Comparison of ENCODE assay signal across 20 cellular contexts in genomic region chr5:170247363-170247762, GRCh38. TPM values are rescaled to one million over a fixed set of nuclear protein-coding genes. Genes with fewer than 3 reads are reported as not detected.
DNase-seq lines count a peak whose midpoint lies in the region; ATAC-seq and TF ChIP-seq lines count a peak whose summit lies in the region.
"Had no signal": no experiment of that assay in that cellular context is flagged by ENCODE, and none has a peak within 500 bp of the region (broad histone marks: within the 10 kb centered on the region; RNA-seq: fewer than 3 reads in every experiment).

No MANE protein-coding gene starts in this region.

- H3K27ac ChIP-seq in gastroesophageal sphincter (no peak overlapping the region), coronary artery (no peak overlapping the region)
- H3K27ac ChIP-seq: C4-2B, PC-9 had no signal

- H3K4me3 ChIP-seq in gastroesophageal sphincter: no peak overlapping the region
- no peak overlapping the region for H3K4me3 ChIP-seq in coronary artery
- H3K4me3 ChIP-seq: GM12878, PC-9 had no signal

- 48% methylated on average over 2 of the region's 2 CpGs; no CpG with 5 or more reads in 1 of the 2 donors for WGBS in gastroesophageal sphincter (ENCODE audit: low coverage in 1 of 2), 2 donors

- peaks cover 38% of the 10 kb centered on the region for H3K4me1 Mint-ChIP-seq in activated T-cell treated with anti-CD3 and anti-CD28 coated beads, Interleukin-2, amount 50 U/mL, for 24 hours (ENCODE audit: low read depth)
- peaks cover 20% of the 10 kb centered on the region in 2 donors for H3K4me1 Mint-ChIP-seq in natural killer cell
- H3K4me1 Mint-ChIP-seq in natural killer cell treated with Interleukin-12 subunit alpha and Interleukin-12 subunit beta and Interleukin-15 and Interleukin-18, amount 100 ng/mL, for 72 hours (ENCODE audit: low read depth in 2 of 2): peaks cover 15 to 23% of the 10 kb centered on the region in 2 donors

- H3K27me3 ChIP-seq in gastroesophageal sphincter: no peaks in the 10 kb centered on the region

- peaks cover 4 to 18% (median 8%) of the 10 kb centered on the region in 3 donors for H3K4me1 ChIP-seq in gastroesophageal sphincter

- no peak for ATAC-seq in natural killer cell
- ATAC-seq in natural killer cell treated with Interleukin-12 subunit alpha and Interleukin-12 subunit beta and Interleukin-15 and Interleukin-18, amount 100 ng/mL, for 72 hours: no peak
- peak; percentile 39 for ATAC-seq in gastroesophageal sphincter
- ATAC-seq: GM12878, HCT116 had no signal

- H3K27me3 Mint-ChIP-seq in activated T-cell treated with anti-CD3 and anti-CD28 coated beads, Interleukin-2, amount 50 U/mL, for 24 hours: no peaks in the 10 kb centered on the region
- no peaks in the 10 kb centered on the region for H3K27me3 Mint-ChIP-seq in natural killer cell (ENCODE audit: low read depth in 2 of 2)
- H3K27me3 Mint-ChIP-seq in natural killer cell treated with Interleukin-12 subunit alpha and Interleukin-12 subunit beta and Interleukin-15 and Interleukin-18, amount 100 ng/mL, for 72 hours: no peaks in the 10 kb centered on the region

- no peaks in the 10 kb centered on the region for H3K36me3 ChIP-seq in gastroesophageal sphincter

- H3K9me3 Mint-ChIP-seq in activated T-cell treated with anti-CD3 and anti-CD28 coated beads, Interleukin-2, amount 50 U/mL, for 24 hours: peaks cover 12% of the 10 kb centered on the region
- H3K9me3 Mint-ChIP-seq in natural killer cell: no peaks in the 10 kb centered on the region
- no peaks in the 10 kb centered on the region for H3K9me3 Mint-ChIP-seq in natural killer cell treated with Interleukin-12 subunit alpha and Interleukin-12 subunit beta and Interleukin-15 and Interleukin-18, amount 100 ng/mL, for 72 hours

- H3K27ac Mint-ChIP-seq in activated T-cell treated with anti-CD3 and anti-CD28 coated beads, Interleukin-2, amount 50 U/mL, for 24 hours: peak overlapping the region; percentile 24
- H3K27ac Mint-ChIP-seq in natural killer cell: peak overlapping the region; percentile 73 to 74
- H3K27ac Mint-ChIP-seq in natural killer cell treated with Interleukin-12 subunit alpha and Interleukin-12 subunit beta and Interleukin-15 and Interleukin-18, amount 100 ng/mL, for 72 hours: peak overlapping the region in 1 of 2 donors; percentile 81

- no peak for TF ChIP-seq EP300 in gastroesophageal sphincter (IDR thresholded peaks at IDR 0.05)

- TF ChIP-seq CTCF in natural killer cell (IDR thresholded peaks at IDR 0.05): no peak
- TF ChIP-seq CTCF in gastroesophageal sphincter (IDR thresholded peaks at IDR 0.05): no peak
- no peak for TF ChIP-seq CTCF in coronary artery (IDR thresholded peaks at IDR 0.05)

- intact Hi-C loops in natural killer cell (cut with micrococcal nuclease): no loop called here

- no peak for DNase-seq in activated T-cell treated with anti-CD3 and anti-CD28 coated beads, Interleukin-2, amount 50 U/mL, for 24 hours
- no peak for DNase-seq in activated T-cell treated with anti-CD3 and anti-CD28 coated beads, Interleukin-2, amount 50 U/mL, for 1 hour
- DNase-seq in natural killer cell: no peak
- no peak for DNase-seq in natural killer cell treated with Interleukin-12 subunit alpha and Interleukin-12 subunit beta and Interleukin-15 and Interleukin-18, amount 100 ng/mL, for 72 hours (ENCODE audit: low spot score)
- no peak for DNase-seq in coronary artery (ENCODE audit: low spot score)
- no peak for DNase-seq in HCEC 1CT
- DNase-seq in NCI-H2081 treated with DMSO at 0.1 percent for 48 hours (lab: John Stamatoyannopoulos, UW): no peak
- DNase-seq: DMS79, NCI-H1048, NCI-H1694, NCI-H446, NCI-H748 treated with DMSO at 0.1 percent for 48 hours, PC-9 had no signal

- peaks cover 73% of the 10 kb centered on the region for H3K36me3 Mint-ChIP-seq in activated T-cell treated with anti-CD3 and anti-CD28 coated beads, Interleukin-2, amount 50 U/mL, for 24 hours (ENCODE audit: low read depth)
- peaks cover 51% of the 10 kb centered on the region for H3K36me3 Mint-ChIP-seq in natural killer cell
- peaks cover 61% of the 10 kb centered on the region for H3K36me3 Mint-ChIP-seq in natural killer cell treated with Interleukin-12 subunit alpha and Interleukin-12 subunit beta and Interleukin-15 and Interleukin-18, amount 100 ng/mL, for 72 hours

- H3K9me3 ChIP-seq in gastroesophageal sphincter: no peaks in the 10 kb centered on the region

- H3K4me3 Mint-ChIP-seq in activated T-cell treated with anti-CD3 and anti-CD28 coated beads, Interleukin-2, amount 50 U/mL, for 24 hours: no peak overlapping the region
- H3K4me3 Mint-ChIP-seq in natural killer cell: no peak overlapping the region
- H3K4me3 Mint-ChIP-seq in natural killer cell treated with Interleukin-12 subunit alpha and Interleukin-12 subunit beta and Interleukin-15 and Interleukin-18, amount 100 ng/mL, for 72 hours: no peak overlapping the region

- TF ChIP-seq POLR2A in gastroesophageal sphincter (IDR thresholded peaks at IDR 0.05): no peak

RNA-seq across cellular contexts. Expression of gene C5orf58, which starts 14.6 kb away (rescaled TPM):
- total RNA-seq in natural killer cell: not detected
- not detected for total RNA-seq in natural killer cell treated with Interleukin-12 subunit alpha and Interleukin-12 subunit beta and Interleukin-15 and Interleukin-18, amount 100 ng/mL, for 72 hours
- total RNA-seq in gastroesophageal sphincter: not detected
- total RNA-seq: A172, G401, GM12878, HT-29, PC-9 had no signal

RNA-seq across cellular contexts. Expression of gene LCP2, which starts 50.2 kb away (rescaled TPM):
- total RNA-seq in natural killer cell (100 to 1,000 TPM; 376 to 488 (median 450) TPM), gastroesophageal sphincter (10 to 100 TPM in 1 of 4 donors, 1 to 10 TPM in 3; 5.5 to 17.0 (median 8.3) TPM)
- total RNA-seq in natural killer cell treated with Interleukin-12 subunit alpha and Interleukin-12 subunit beta and Interleukin-15 and Interleukin-18, amount 100 ng/mL, for 72 hours: 100 to 1,000 TPM; 282 to 360 TPM
- total RNA-seq: A172, G401, HT-29, PC-9 had no signal

Comparison
In these comparisons a context has a peak if more than half of its experiments do, and no peak if none do; other contexts are left out.
1. RNA of gene LCP2, which starts 50.2 kb away (total RNA-seq): 376 to 488 TPM in natural killer cell and 282 to 360 TPM in natural killer cell treated with Interleukin-12 subunit alpha and Interleukin-12 subunit beta and Interleukin-15 and Interleukin-18, amount 100 ng/mL, for 72 hours; 5.5 to 17.0 TPM in gastroesophageal sphincter; every median in the first group is over 10 times any median in the second.